ENCODE assay signal across 8 cellular contexts in the genomic region with DNA sequence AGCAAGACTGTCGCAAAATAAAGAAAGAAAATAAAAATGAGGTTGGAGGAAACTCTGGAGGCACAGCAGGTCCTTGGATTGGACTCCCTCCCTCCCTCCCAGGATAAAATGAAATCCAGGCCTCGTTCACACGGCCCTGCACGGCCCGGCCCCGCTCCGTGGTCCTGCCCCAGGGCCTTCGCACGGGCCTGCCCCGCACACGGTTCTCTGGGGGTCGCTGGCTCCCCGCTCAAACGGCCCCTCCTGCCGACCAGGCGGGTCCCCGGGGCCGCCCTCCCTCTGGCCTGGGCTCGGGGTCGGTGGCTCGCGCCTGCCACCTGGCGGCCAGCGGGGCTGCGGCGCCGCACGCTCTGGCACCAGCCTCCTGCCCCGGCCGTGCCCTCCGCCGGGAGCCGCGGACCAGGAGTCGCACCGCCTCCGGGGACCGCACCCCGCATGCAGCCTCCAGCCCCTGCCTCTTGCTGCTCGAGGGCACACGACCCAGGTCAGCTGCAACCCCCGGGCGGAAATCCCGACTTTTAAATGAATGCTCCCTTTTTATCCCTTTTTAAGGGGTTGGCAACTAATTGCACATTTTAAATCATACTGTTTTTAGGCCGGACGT. TPM values are rescaled to one million over a fixed set of nuclear protein-coding genes. Genes with fewer than 3 reads are reported as not detected.
DNase-seq lines count a peak whose midpoint lies in the region; ATAC-seq and TF ChIP-seq lines count a peak whose summit lies in the region.

No MANE protein-coding gene starts in this region.

- H3K9me3 ChIP-seq in naive thymus-derived CD4-positive, alpha-beta T cell (ENCODE audit: control insufficient read depth in 2 of 3, low read length in 3 of 3), result no peaks in the 10 kb centered on the region

- peaks cover 6 to 21% (median 16%) of the 10 kb centered on the region in 7 donors for H3K4me1 Mint-ChIP-seq in naive thymus-derived CD4-positive, alpha-beta T cell

- intact Hi-C loops in naive thymus-derived CD4-positive, alpha-beta T cell (cut with micrococcal nuclease), result loop anchor here (1.0 to 10.0 kb wide), 6 partner anchors 61 to 300 kb away; no protein-coding TSS in a partner anchor

- peak overlapping the region in 6 of 9 donors; percentile 23 to 76 (median 43) for H3K27ac Mint-ChIP-seq in naive thymus-derived CD4-positive, alpha-beta T cell

- TF ChIP-seq CTCF in GM06990 (IDR thresholded peaks at IDR 0.05; ENCODE audit: insufficient read depth, low read length, poor library complexity, severe bottlenecking) (peak; percentile 17), epithelial cell of proximal tubule (conservative IDR thresholded peaks at IDR 0.05; ENCODE audit: low read depth, low read length) (peak; percentile 64)

- peaks cover 0 to 4% (median 0%) of the 10 kb centered on the region in 5 donors for H3K36me3 Mint-ChIP-seq in naive thymus-derived CD4-positive, alpha-beta T cell

- peak overlapping the region in 9 of 10 donors; percentile 20 to 98 (median 55) for H3K4me3 Mint-ChIP-seq in naive thymus-derived CD4-positive, alpha-beta T cell

- DNase-seq in GM06990 (ENCODE audit: extremely low read depth, insufficient read length), result peak; percentile 86
- DNase-seq in NCI-H774 (lab: John Stamatoyannopoulos, UW), result peak; percentile 66
- peak; percentile 63 for DNase-seq in activated T-cell treated with anti-CD3 and anti-CD28 coated beads for 1 hour (ENCODE audit: low read depth)
- no peak for DNase-seq in epithelial cell of proximal tubule (ENCODE audit: low read depth)
- peak; percentile 47 to 91 (median 70) for DNase-seq in naive thymus-derived CD4-positive, alpha-beta T cell
- DNase-seq in stimulated activated CD8-positive, alpha-beta memory T cell treated with anti-CD3 and anti-CD28 coated beads, Interleukin-7, amount 100 ng/mL, for 24 hours (ENCODE audit: low read depth), result peak; percentile 55

- H3K36me3 ChIP-seq in GM06990 (ENCODE audit: control insufficient read depth, insufficient read depth, low read length), result peaks cover 4% of the 10 kb centered on the region
- peaks cover 0 to 24% (median 0%) of the 10 kb centered on the region in 3 experiments for H3K36me3 ChIP-seq in naive thymus-derived CD4-positive, alpha-beta T cell (ENCODE audit: control insufficient read depth in 2 of 3, insufficient read depth in 3 of 3, low read length in 3 of 3)

- H3K27me3 Mint-ChIP-seq in naive thymus-derived CD4-positive, alpha-beta T cell, result no peaks in the 10 kb centered on the region

- H3K4me3 ChIP-seq in GM06990 (replicated peaks; ENCODE audit: low read depth, low read length), result peak overlapping the region; percentile 19
- H3K4me3 ChIP-seq in epithelial cell of proximal tubule (ENCODE audit: low read depth, low read length), result peak overlapping the region; percentile 45
- H3K4me3 ChIP-seq in naive thymus-derived CD4-positive, alpha-beta T cell (ENCODE audit: low read length), result no peak overlapping the region

- no peaks in the 10 kb centered on the region for H3K9me3 Mint-ChIP-seq in naive thymus-derived CD4-positive, alpha-beta T cell

- peak overlapping the region; percentile 57 for H3K27ac ChIP-seq in naive thymus-derived CD4-positive, alpha-beta T cell (ENCODE audit: low read depth, low read length)

- ATAC-seq in HG02885 (IDR thresholded peaks at IDR 0.05; ENCODE audit: poor library complexity, unreplicated experiment) (peak; percentile 70), GM21717 (IDR thresholded peaks at IDR 0.05; ENCODE audit: unreplicated experiment) (no peak)
- ATAC-seq in naive thymus-derived CD4-positive, alpha-beta T cell, result peak; percentile 84

- POLR2A ChIA-PET in naive thymus-derived CD4-positive, alpha-beta T cell (lab: Charles Lee), result interaction anchor here (0.6 to 2.8 kb wide), 3 partner anchors 13 to 420 kb away, joined by 3 to 28 read pairs (median 4); no protein-coding TSS in a partner anchor

- CTCF ChIA-PET in naive thymus-derived CD4-positive, alpha-beta T cell (lab: Charles Lee), result interaction anchor here (0.7 to 6.8 kb wide), 9 partner anchors 12 to 213 kb away, joined by 3 to 106 read pairs (median 4); partner anchors contain the start of gene RNU6-2

- no peaks in the 10 kb centered on the region for H3K27me3 ChIP-seq in GM06990 (replicated peaks; ENCODE audit: control insufficient read depth, insufficient read depth, low read length)
- H3K27me3 ChIP-seq in naive thymus-derived CD4-positive, alpha-beta T cell (ENCODE audit: control insufficient read depth in 2 of 2, insufficient read depth in 2 of 2, low read length in 2 of 2), result no peaks in the 10 kb centered on the region

- H3K4me1 ChIP-seq in naive thymus-derived CD4-positive, alpha-beta T cell (ENCODE audit: control insufficient read depth in 2 of 2, insufficient read depth in 2 of 2, low read length in 2 of 2), result peaks cover 4 to 17% of the 10 kb centered on the region in 2 donors

RNA-seq across cellular contexts. Expression of gene WDR18, which starts 1.5 kb away (rescaled TPM):
- total RNA-seq in epithelial cell of proximal tubule, result 71.0 and 94.4 TPM in 2 replicates
- 10 to 100 TPM; 20.7 to 63.8 (median 48.5) TPM for total RNA-seq in naive thymus-derived CD4-positive, alpha-beta T cell
- 10 to 100 TPM; 69.8 to 74.4 TPM for polyA plus RNA-seq in naive thymus-derived CD4-positive, alpha-beta T cell

RNA-seq across cellular contexts. Expression of gene GRIN3B, which starts 17.6 kb away (rescaled TPM):
- total RNA-seq in epithelial cell of proximal tubule, result under 0.01 and 0.46 TPM in 2 replicates
- total RNA-seq in naive thymus-derived CD4-positive, alpha-beta T cell, result under 1 TPM in 3 of 5 experiments, not detected in 2; 0.10 to 0.56 (median 0.19) TPM
- polyA plus RNA-seq in naive thymus-derived CD4-positive, alpha-beta T cell, result not detected

RNA-seq across cellular contexts. Expression of gene TMEM259, which starts 38.3 kb away (rescaled TPM):
- total RNA-seq in epithelial cell of proximal tubule, result 155 and 193 TPM in 2 replicates
- 100 to 1,000 TPM; 189 to 347 (median 311) TPM for total RNA-seq in naive thymus-derived CD4-positive, alpha-beta T cell
- polyA plus RNA-seq in naive thymus-derived CD4-positive, alpha-beta T cell, result 10 to 100 TPM; 40.7 to 86.1 TPM

RNA-seq across cellular contexts. Expression of gene RNU6-2, which starts 38.7 kb away (rescaled TPM):
- not detected in 2 replicates for total RNA-seq in epithelial cell of proximal tubule
- not detected for total RNA-seq in naive thymus-derived CD4-positive, alpha-beta T cell
- not detected for polyA plus RNA-seq in naive thymus-derived CD4-positive, alpha-beta T cell

RNA-seq across cellular contexts. Expression of gene CNN2, which starts 43.7 kb away (rescaled TPM):
- 164 and 281 TPM in 2 replicates for total RNA-seq in epithelial cell of proximal tubule
- 100 to 1,000 TPM; 234 to 440 (median 240) TPM for total RNA-seq in naive thymus-derived CD4-positive, alpha-beta T cell
- 100 to 1,000 TPM; 401 to 704 TPM for polyA plus RNA-seq in naive thymus-derived CD4-positive, alpha-beta T cell
